Comparison of ENCODE assay signal across 8 cellular contexts in genomic region chr2:218289639-218290315, GRCh38. TPM values are rescaled to one million over a fixed set of nuclear protein-coding genes. Genes with fewer than 3 reads are reported as not detected.
DNase-seq lines count a peak whose midpoint lies in the region; ATAC-seq and TF ChIP-seq lines count a peak whose summit lies in the region.

No MANE protein-coding gene starts in this region.

- intact Hi-C loops in A673 (cut with micrococcal nuclease; ENCODE audit: unreplicated experiment) = loop anchor here (5.0 kb wide), 1 partner anchor 358 kb away; no protein-coding TSS in a partner anchor

- peaks cover 66% of the 10 kb centered on the region for H3K79me2 ChIP-seq in MM.1S (ENCODE audit: low read length)

- H3K27me3 ChIP-seq in A673 (replicated peaks; ENCODE audit: insufficient read depth, low read depth, low read length, poor library complexity) (no peaks in the 10 kb centered on the region), MM.1S (replicated peaks; ENCODE audit: insufficient read depth, low read length) (no peaks in the 10 kb centered on the region), duodenal mucosa (ENCODE audit: control insufficient read depth in 1 of 2, insufficient read depth in 2 of 2, low read length in 2 of 2) (no peaks in the 10 kb centered on the region)

- CTCF ChIA-PET in A673 (lab: Charles Lee) = interaction anchor here (0.5 to 1.2 kb wide), 2 partner anchors 17 to 182 kb away, joined by 4 to 8 read pairs; no protein-coding TSS in a partner anchor

- no peak overlapping the region for H2AFZ ChIP-seq in MM.1S (ENCODE audit: low read length)

- no peaks in the 10 kb centered on the region for H3K27me3 Mint-ChIP-seq in naive B cell

- H3K36me3 ChIP-seq in A673 (ENCODE audit: insufficient read depth, low read length, poor library complexity, severe bottlenecking) (no peaks in the 10 kb centered on the region), MM.1S (replicated peaks; ENCODE audit: insufficient read depth, low read length) (no peaks in the 10 kb centered on the region), duodenal mucosa (ENCODE audit: control insufficient read depth in 1 of 2, insufficient read depth in 2 of 2, low read length in 2 of 2) (peaks cover 0 to 5% of the 10 kb centered on the region in 2 donors)

- H3K27ac ChIP-seq in A673 (ENCODE audit: low read depth, low read length, poor library complexity, severe bottlenecking) = peak overlapping the region; percentile 14
- no peak overlapping the region for H3K27ac ChIP-seq in MM.1S (ENCODE audit: low read length)
- peak overlapping the region; percentile 98 for H3K27ac ChIP-seq in duodenal mucosa (ENCODE audit: low read depth, low read length)

- POLR2A ChIA-PET in A673 (lab: Charles Lee; ENCODE audit: low non-redundant PET) = no interaction called here

- peak overlapping the region; percentile 65 to 95 (median 90) for H3K4me3 Mint-ChIP-seq in naive B cell

- no peak for TF ChIP-seq CTCF in A673 (conservative IDR thresholded peaks at IDR 0.05; ENCODE audit: low read depth, low read length)
- TF ChIP-seq CTCF in MM.1S (IDR thresholded peaks at IDR 0.05; ENCODE audit: low read length) = no peak

- ATAC-seq in naive B cell (ENCODE audit: low read depth in 2 of 2) = no peak
- no peak for ATAC-seq in HG02642 (IDR thresholded peaks at IDR 0.05; ENCODE audit: poor library complexity, unreplicated experiment)

- DNase-seq in A673 (ENCODE audit: low spot score) (no peak), MM.1S (no peak), naive B cell (no peak), SIG-M5 treated with dmso at 0.1 percent for 504 hours (lab: John Stamatoyannopoulos, UW; ENCODE audit: unreplicated experiment) (no peak), Kasumi-1 (lab: John Stamatoyannopoulos, UW) (no peak), SIG-M5 (lab: John Stamatoyannopoulos, UW) (no peak)

- H3K4me3 ChIP-seq in A673 (ENCODE audit: low read depth, low read length, poor library complexity, severe bottlenecking) (no peak overlapping the region), MM.1S (ENCODE audit: low read length) (no peak overlapping the region; the same call in 1 of the 2 replicates), duodenal mucosa (ENCODE audit: low read depth in 1 of 2, low read length in 2 of 2) (peak overlapping the region; percentile 93 to 94)

- no peaks in the 10 kb centered on the region for H3K36me3 Mint-ChIP-seq in naive B cell

- H3K4me1 ChIP-seq in A673 (ENCODE audit: insufficient read depth, low read length, poor library complexity, severe bottlenecking) (peaks cover 38% of the 10 kb centered on the region), MM.1S (ENCODE audit: low read length) (peaks cover 56% of the 10 kb centered on the region), duodenal mucosa (ENCODE audit: control insufficient read depth in 1 of 2, insufficient read depth in 2 of 2, low read length in 2 of 2) (peaks cover 79% of the 10 kb centered on the region in 2 donors)

- peaks cover 44% of the 10 kb centered on the region for H3F3A ChIP-seq in MM.1S (ENCODE audit: insufficient read depth, low read length)

- H3K9me3 ChIP-seq in A673 (ENCODE audit: low read depth, low read length, poor library complexity, severe bottlenecking) = no peaks in the 10 kb centered on the region
- H3K9me3 ChIP-seq in MM.1S (replicated peaks; ENCODE audit: insufficient read depth, low read length) = no peaks in the 10 kb centered on the region
- H3K9me3 ChIP-seq in duodenal mucosa (ENCODE audit: control insufficient read depth in 1 of 2, low read length in 2 of 2) = no peaks in the 10 kb centered on the region

- no peaks in the 10 kb centered on the region for H4K20me1 ChIP-seq in MM.1S (ENCODE audit: insufficient read depth, low read length)

- peaks cover 74 to 91% (median 89%) of the 10 kb centered on the region in 3 donors for H3K4me1 Mint-ChIP-seq in naive B cell

- no peaks in the 10 kb centered on the region for H3K9me2 ChIP-seq in MM.1S (replicated peaks; ENCODE audit: insufficient read depth, low read length)

- BruUV-seq in A673 (replicated peaks; lab: Mats Ljungman, UMichigan) = no TSS peak

- no peaks in the 10 kb centered on the region for H3K9me3 Mint-ChIP-seq in naive B cell

- peak overlapping the region; percentile 95 to 100 (median 99) for H3K27ac Mint-ChIP-seq in naive B cell

- peak overlapping the region; percentile 97 for H3K4me2 ChIP-seq in MM.1S (ENCODE audit: low read depth, low read length)

- no peak overlapping the region for H3K9ac ChIP-seq in MM.1S (ENCODE audit: low read length)
- H3K9ac ChIP-seq in duodenal mucosa (ENCODE audit: low read depth in 1 of 2, low read length in 2 of 2) = peak overlapping the region; percentile 93 to 96

RNA-seq across cellular contexts. Expression of gene TMBIM1, which starts 2.5 kb away (rescaled TPM):
- 40.2 and 43.9 TPM in 2 replicates for total RNA-seq in A673 (2021)
- 100 to 1,000 TPM in 4 of 6 donors, 10 to 100 TPM in 2; 72.6 to 137 (median 108) TPM for polyA plus RNA-seq in naive B cell (ENCODE audit: low read depth in 6 of 6)

RNA-seq across cellular contexts. Expression of gene PNKD, which starts 19.5 kb away (rescaled TPM):
- total RNA-seq in A673 (2021) = 36.7 and 44.9 TPM in 2 replicates
- polyA plus RNA-seq in naive B cell (ENCODE audit: low read depth in 6 of 6) = 100 to 1,000 TPM in 5 of 6 donors, 10 to 100 TPM in 1; 99.4 to 143 (median 127) TPM

RNA-seq across cellular contexts. Expression of gene AAMP, which starts 19.8 kb away (rescaled TPM):
- total RNA-seq in A673 (2021) = 74.7 and 78.8 TPM in 2 replicates
- polyA plus RNA-seq in naive B cell (ENCODE audit: low read depth in 6 of 6) = 100 to 1,000 TPM in 2 of 6 donors, 10 to 100 TPM in 4; 80.7 to 109 (median 96.4) TPM

RNA-seq across cellular contexts. Expression of gene GPBAR1, which starts 29.0 kb away (rescaled TPM):
- total RNA-seq in A673 (2021) = 0.30 and 0.46 TPM in 2 replicates
- polyA plus RNA-seq in naive B cell (ENCODE audit: low read depth in 6 of 6) = 1 to 10 TPM in 1 of 6 donors, under 1 TPM in 4, not detected in 1; 0.18 to 1.8 (median 0.33) TPM

Comparison
In these comparisons a context has a peak if more than half of its experiments do, and no peak if none do; other contexts are left out.
1. H3K4me3 ChIP-seq: peak in duodenal mucosa (2 of 2); none in A673 (single experiment) and MM.1S (single experiment).